In genomic region chr9:89000973-89001916, GRCh38 we compare ENCODE assay signal across 8 cellular contexts. TPM values are rescaled to one million over a fixed set of nuclear protein-coding genes. Genes with fewer than 3 reads are reported as not detected.
DNase-seq lines count a peak whose midpoint lies in the region; ATAC-seq and TF ChIP-seq lines count a peak whose summit lies in the region.

No MANE protein-coding gene starts in this region.

- H3K9me3 Mint-ChIP-seq in endothelial cell (ENCODE audit: unreplicated experiment) (no peaks in the 10 kb centered on the region), mesothelial cell of epicardium (no peaks in the 10 kb centered on the region)

- H3K27me3 Mint-ChIP-seq in endothelial cell (ENCODE audit: unreplicated experiment) (peaks cover 3% of the 10 kb centered on the region), mesothelial cell of epicardium (ENCODE audit: low read depth) (no peaks in the 10 kb centered on the region)

- ATAC-seq in HG03280 (IDR thresholded peaks at IDR 0.05; ENCODE audit: unreplicated experiment), result peak; percentile 38
- ATAC-seq in HG02571 (IDR thresholded peaks at IDR 0.05; ENCODE audit: unreplicated experiment), result no peak

- H3K4me1 Mint-ChIP-seq in endothelial cell (ENCODE audit: unreplicated experiment), result peaks cover 14% of the 10 kb centered on the region
- H3K4me1 Mint-ChIP-seq in mesothelial cell of epicardium, result peaks cover 42% of the 10 kb centered on the region

- H3K27ac Mint-ChIP-seq in endothelial cell (ENCODE audit: unreplicated experiment), result no peak overlapping the region
- peak overlapping the region; percentile 68 for H3K27ac Mint-ChIP-seq in mesothelial cell of epicardium

- H3K4me3 Mint-ChIP-seq in endothelial cell (ENCODE audit: unreplicated experiment) (peak overlapping the region; percentile 16), mesothelial cell of epicardium (no peak overlapping the region)

- TF ChIP-seq CTCF in endothelial cell (IDR thresholded peaks at IDR 0.05; ENCODE audit: unreplicated experiment), result peak; percentile 78
- TF ChIP-seq CTCF in mesothelial cell of epicardium (IDR thresholded peaks at IDR 0.05; ENCODE audit: unreplicated experiment), result peak; percentile 76

- peak; percentile 67 for DNase-seq in GM04504 (ENCODE audit: low read depth)
- DNase-seq in NCI-H82 (lab: John Stamatoyannopoulos, UW), result peak; percentile 88
- DNase-seq in activated CD8-positive, alpha-beta memory T cell treated with anti-CD3 and anti-CD28 coated beads for 48 hours (ENCODE audit: low read depth in 2 of 3, low spot score in 2 of 3), result peak; percentile 32 to 66 (median 59)
- DNase-seq in endothelial cell (ENCODE audit: low spot score), result peak; percentile 92
- DNase-seq in mesothelial cell of epicardium (ENCODE audit: low spot score in 2 of 2, unreplicated experiment in 2 of 2), result peak; percentile 79 to 91
- peak; percentile 62 to 68 for DNase-seq in stimulated activated CD8-positive, alpha-beta memory T cell treated with anti-CD3 and anti-CD28 coated beads, Interleukin-2, amount 100 ng/mL, for 48 hours (ENCODE audit: low read depth in 2 of 2)

- H3K36me3 Mint-ChIP-seq in endothelial cell (ENCODE audit: low read depth, unreplicated experiment) (peaks cover 18% of the 10 kb centered on the region), mesothelial cell of epicardium (no peaks in the 10 kb centered on the region)

RNA-seq across cellular contexts. Expression of gene S1PR3, which starts 10.0 kb away (rescaled TPM):
- 18.3 TPM for total RNA-seq in endothelial cell (ENCODE audit: unreplicated experiment)
- 33.2 to 38.3 TPM (median 38.2 TPM) in 3 replicates for total RNA-seq in mesothelial cell of epicardium
